In the genomic region with DNA sequence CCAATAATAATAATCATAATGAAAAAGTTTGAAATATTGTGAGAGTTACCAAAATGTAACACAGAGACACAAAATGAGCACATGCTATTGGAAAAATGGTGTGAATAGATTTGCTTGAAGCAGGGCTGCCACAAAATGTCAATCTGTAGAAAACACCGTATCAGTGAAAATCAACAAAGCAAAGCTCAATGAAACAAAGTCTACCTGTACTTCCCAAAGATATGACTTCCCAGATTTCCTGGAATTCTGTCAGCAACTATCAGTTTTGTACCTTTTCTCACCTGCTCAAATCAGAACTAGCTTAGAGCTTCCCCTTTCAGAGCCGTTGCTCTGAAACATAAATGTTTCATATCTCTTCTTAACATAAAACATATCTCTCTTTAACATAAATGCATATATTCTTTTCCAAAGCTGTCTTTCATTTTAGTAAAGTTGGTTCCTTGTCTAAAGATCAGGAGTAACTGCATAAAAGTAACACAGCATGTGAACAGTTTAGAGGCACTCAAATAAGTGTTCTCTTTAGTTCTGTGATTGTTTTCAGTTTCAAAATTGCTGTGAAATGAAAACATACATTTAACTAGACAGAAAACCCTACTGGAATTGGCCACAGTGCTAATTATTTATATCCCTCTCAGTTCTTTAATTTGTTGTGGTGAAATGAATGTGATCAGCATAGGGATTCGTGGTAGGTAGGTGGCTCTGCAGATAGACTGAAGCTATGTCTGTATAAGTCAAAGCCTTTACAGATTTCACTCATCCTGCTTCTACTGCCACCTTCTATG, we compare ENCODE assay signal across 17 cellular contexts.
DNase-seq lines count a peak whose midpoint lies in the region; ATAC-seq and TF ChIP-seq lines count a peak whose summit lies in the region.
"Had no signal": no experiment of that assay in that cellular context is flagged by ENCODE, and none has a peak within 500 bp of the region (broad histone marks: within the 10 kb centered on the region; RNA-seq: fewer than 3 reads in every experiment).

No MANE protein-coding gene starts in this region.

- no peak overlapping the region for H3K4me3 Mint-ChIP-seq in GM23338
- H3K4me3 Mint-ChIP-seq: CD14-positive monocyte had no signal

- H3K79me2 ChIP-seq in GM23338 (replicated peaks; ENCODE audit: insufficient read depth): no peaks in the 10 kb centered on the region

- H3K9me3 ChIP-seq in right lobe of liver: no peaks in the 10 kb centered on the region

- no peaks in the 10 kb centered on the region for H3K4me1 Mint-ChIP-seq in GM23338
- H3K4me1 Mint-ChIP-seq: CD14-positive monocyte had no signal

- H3K27me3 ChIP-seq in GM23338 (ENCODE audit: insufficient read depth) (no peaks in the 10 kb centered on the region), right lobe of liver (no peaks in the 10 kb centered on the region)
- H3K27me3 ChIP-seq: foreskin keratinocyte had no signal

- H3K9me2 ChIP-seq in GM23338 (ENCODE audit: insufficient read depth): no peaks in the 10 kb centered on the region

- no peak overlapping the region for H3K27ac Mint-ChIP-seq in GM23338
- H3K27ac Mint-ChIP-seq: activated naive CD4-positive, alpha-beta T cell treated with anti-CD3 and anti-CD28 coated beads, Interleukin-2, amount 50 U/mL, for 72 hours; CD14-positive monocyte had no signal

- ATAC-seq in GM19328 (IDR thresholded peaks at IDR 0.05; ENCODE audit: unreplicated experiment) (peak; percentile 83), GM23338 (no peak), HG03175 (IDR thresholded peaks at IDR 0.05; ENCODE audit: unreplicated experiment) (peak; percentile 86), right lobe of liver (peak in 3 of 4 donors; percentile 31 to 70 (median 38))
- ATAC-seq: activated naive CD4-positive, alpha-beta T cell treated with anti-CD3 and anti-CD28 coated beads, Interleukin-2, amount 50 U/mL, for 72 hours; foreskin keratinocyte; K562 had no signal

- no peaks in the 10 kb centered on the region for H3F3A ChIP-seq in GM23338 (replicated peaks; ENCODE audit: low read depth)

- WGBS in right lobe of liver (ENCODE audit: insufficient coverage, low coverage, low lambda C conversion rate, missing lambda C conversion rate): 32% methylated on average over 3 of the region's 3 CpGs

- DNase-seq in GM23338 (ENCODE audit: low spot score): no peak
- no peak for DNase-seq in right lobe of liver
- DNase-seq in amniotic stem cell (lab: John Stamatoyannopoulos, UW): no peak
- DNase-seq in NCI-H1417 treated with DMSO at 0.1 percent for 48 hours (lab: John Stamatoyannopoulos, UW): no peak
- DNase-seq in NCI-H526 (lab: John Stamatoyannopoulos, UW): no peak
- DNase-seq: activated CD8-positive, alpha-beta memory T cell treated with anti-CD3 and anti-CD28 coated beads, Interleukin-2, amount 50 U/mL, for 4 hours; DMS79; foreskin keratinocyte; mesendoderm; NCI-H1436 treated with DMSO at 0.1 percent for 48 hours; nucleus accumbens had no signal

- H3K27ac ChIP-seq in GM23338 (ENCODE audit: low read depth): no peak overlapping the region
- no peak overlapping the region for H3K27ac ChIP-seq in right lobe of liver
- H3K27ac ChIP-seq: foreskin keratinocyte, skin epidermis had no signal

- H3K36me3 ChIP-seq in GM23338 (ENCODE audit: insufficient read depth) (no peaks in the 10 kb centered on the region), right lobe of liver (no peaks in the 10 kb centered on the region)

- H3K4me3 ChIP-seq in GM23338 (no peak overlapping the region), right lobe of liver (no peak overlapping the region)
- H3K4me3 ChIP-seq: K562, skin epidermis had no signal

- TF ChIP-seq POLR2A in right lobe of liver (IDR thresholded peaks at IDR 0.05): no peak

- H3K9me3 Mint-ChIP-seq in GM23338: no peaks in the 10 kb centered on the region

- H3K4me1 ChIP-seq in GM23338 (ENCODE audit: insufficient read depth) (no peaks in the 10 kb centered on the region), right lobe of liver (peaks cover 0 to 3% (median 0%) of the 10 kb centered on the region in 4 donors)
- H3K4me1 ChIP-seq: foreskin keratinocyte had no signal

- H3K36me3 Mint-ChIP-seq in GM23338 (ENCODE audit: low read depth): no peaks in the 10 kb centered on the region
- H3K36me3 Mint-ChIP-seq: activated naive CD4-positive, alpha-beta T cell treated with anti-CD3 and anti-CD28 coated beads, Interleukin-2, amount 50 U/mL, for 72 hours; CD14-positive monocyte had no signal

- intact Hi-C loops in right lobe of liver (cut with DNase I): no loop called here

- peak overlapping the region; percentile 61; the same call in 1 of the 2 replicates for H2AFZ ChIP-seq in GM23338

- no peaks in the 10 kb centered on the region for H3K27me3 Mint-ChIP-seq in GM23338 (ENCODE audit: insufficient read depth, low read depth, poor library complexity)

- no peak overlapping the region for H3K4me2 ChIP-seq in GM23338

- H4K20me1 ChIP-seq in GM23338 (replicated peaks; ENCODE audit: insufficient read depth): no peaks in the 10 kb centered on the region

- TF ChIP-seq CTCF in GM23338 (conservative IDR thresholded peaks at IDR 0.05; ENCODE audit: low read depth in 2 of 2): no peak
- TF ChIP-seq CTCF in right lobe of liver (IDR thresholded peaks at IDR 0.05): no peak

TF ChIP-seq in GM23338, 12 proteins besides CTCF, POLR2A, EP300 and RAD21 (continues in another document):
- TF ChIP-seq, protein P1, sequence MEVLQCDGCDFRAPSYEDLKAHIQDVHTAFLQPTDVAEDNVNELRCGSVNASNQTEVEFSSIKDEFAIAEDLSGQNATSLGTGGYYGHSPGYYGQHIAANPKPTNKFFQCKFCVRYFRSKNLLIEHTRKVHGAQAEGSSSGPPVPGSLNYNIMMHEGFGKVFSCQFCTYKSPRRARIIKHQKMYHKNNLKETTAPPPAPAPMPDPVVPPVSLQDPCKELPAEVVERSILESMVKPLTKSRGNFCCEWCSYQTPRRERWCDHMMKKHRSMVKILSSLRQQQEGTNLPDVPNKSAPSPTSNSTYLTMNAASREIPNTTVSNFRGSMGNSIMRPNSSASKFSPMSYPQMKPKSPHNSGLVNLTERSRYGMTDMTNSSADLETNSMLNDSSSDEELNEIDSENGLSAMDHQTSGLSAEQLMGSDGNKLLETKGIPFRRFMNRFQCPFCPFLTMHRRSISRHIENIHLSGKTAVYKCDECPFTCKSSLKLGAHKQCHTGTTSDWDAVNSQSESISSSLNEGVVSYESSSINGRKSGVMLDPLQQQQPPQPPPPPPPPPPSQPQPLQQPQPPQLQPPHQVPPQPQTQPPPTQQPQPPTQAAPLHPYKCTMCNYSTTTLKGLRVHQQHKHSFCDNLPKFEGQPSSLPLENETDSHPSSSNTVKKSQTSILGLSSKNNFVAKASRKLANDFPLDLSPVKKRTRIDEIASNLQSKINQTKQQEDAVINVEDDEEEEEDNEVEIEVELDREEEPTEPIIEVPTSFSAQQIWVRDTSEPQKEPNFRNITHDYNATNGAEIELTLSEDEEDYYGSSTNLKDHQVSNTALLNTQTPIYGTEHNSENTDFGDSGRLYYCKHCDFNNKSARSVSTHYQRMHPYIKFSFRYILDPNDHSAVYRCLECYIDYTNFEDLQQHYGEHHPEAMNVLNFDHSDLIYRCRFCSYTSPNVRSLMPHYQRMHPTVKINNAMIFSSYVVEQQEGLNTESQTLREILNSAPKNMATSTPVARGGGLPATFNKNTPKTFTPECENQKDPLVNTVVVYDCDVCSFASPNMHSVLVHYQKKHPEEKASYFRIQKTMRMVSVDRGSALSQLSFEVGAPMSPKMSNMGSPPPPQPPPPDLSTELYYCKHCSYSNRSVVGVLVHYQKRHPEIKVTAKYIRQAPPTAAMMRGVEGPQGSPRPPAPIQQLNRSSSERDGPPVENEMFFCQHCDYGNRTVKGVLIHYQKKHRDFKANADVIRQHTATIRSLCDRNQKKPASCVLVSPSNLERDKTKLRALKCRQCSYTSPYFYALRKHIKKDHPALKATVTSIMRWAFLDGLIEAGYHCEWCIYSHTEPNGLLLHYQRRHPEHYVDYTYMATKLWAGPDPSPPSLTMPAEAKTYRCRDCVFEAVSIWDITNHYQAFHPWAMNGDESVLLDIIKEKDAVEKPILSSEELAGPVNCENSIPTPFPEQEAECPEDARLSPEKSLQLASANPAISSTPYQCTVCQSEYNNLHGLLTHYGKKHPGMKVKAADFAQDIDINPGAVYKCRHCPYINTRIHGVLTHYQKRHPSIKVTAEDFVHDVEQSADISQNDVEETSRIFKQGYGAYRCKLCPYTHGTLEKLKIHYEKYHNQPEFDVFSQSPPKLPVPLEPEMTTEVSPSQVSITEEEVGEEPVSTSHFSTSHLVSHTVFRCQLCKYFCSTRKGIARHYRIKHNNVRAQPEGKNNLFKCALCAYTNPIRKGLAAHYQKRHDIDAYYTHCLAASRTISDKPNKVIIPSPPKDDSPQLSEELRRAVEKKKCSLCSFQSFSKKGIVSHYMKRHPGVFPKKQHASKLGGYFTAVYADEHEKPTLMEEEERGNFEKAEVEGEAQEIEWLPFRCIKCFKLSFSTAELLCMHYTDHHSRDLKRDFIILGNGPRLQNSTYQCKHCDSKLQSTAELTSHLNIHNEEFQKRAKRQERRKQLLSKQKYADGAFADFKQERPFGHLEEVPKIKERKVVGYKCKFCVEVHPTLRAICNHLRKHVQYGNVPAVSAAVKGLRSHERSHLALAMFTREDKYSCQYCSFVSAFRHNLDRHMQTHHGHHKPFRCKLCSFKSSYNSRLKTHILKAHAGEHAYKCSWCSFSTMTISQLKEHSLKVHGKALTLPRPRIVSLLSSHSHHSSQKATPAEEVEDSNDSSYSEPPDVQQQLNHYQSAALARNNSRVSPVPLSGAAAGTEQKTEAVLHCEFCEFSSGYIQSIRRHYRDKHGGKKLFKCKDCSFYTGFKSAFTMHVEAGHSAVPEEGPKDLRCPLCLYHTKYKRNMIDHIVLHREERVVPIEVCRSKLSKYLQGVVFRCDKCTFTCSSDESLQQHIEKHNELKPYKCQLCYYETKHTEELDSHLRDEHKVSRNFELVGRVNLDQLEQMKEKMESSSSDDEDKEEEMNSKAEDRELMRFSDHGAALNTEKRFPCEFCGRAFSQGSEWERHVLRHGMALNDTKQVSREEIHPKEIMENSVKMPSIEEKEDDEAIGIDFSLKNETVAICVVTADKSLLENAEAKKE (CRISPR knock-in tag; IDR thresholded peaks at IDR 0.05): no peak
- no peak for TF ChIP-seq EZH2 (IDR thresholded peaks at IDR 0.05; ENCODE audit: low read depth, unreplicated experiment)
- no peak for TF ChIP-seq ZNF114 (CRISPR knock-in tag; IDR thresholded peaks at IDR 0.05)
- no peak for TF ChIP-seq POLR2AphosphoS5 (IDR thresholded peaks at IDR 0.05; ENCODE audit: low read depth)
- no peak for TF ChIP-seq ETS1 (IDR thresholded peaks at IDR 0.05)
- no peak for TF ChIP-seq JUNB (IDR thresholded peaks at IDR 0.05; ENCODE audit: unreplicated experiment)
- no peak for TF ChIP-seq NANOG (IDR thresholded peaks at IDR 0.05; ENCODE audit: borderline replicate concordance)
